Comparison of ENCODE assay signal across 14 cellular contexts in the genomic region with DNA sequence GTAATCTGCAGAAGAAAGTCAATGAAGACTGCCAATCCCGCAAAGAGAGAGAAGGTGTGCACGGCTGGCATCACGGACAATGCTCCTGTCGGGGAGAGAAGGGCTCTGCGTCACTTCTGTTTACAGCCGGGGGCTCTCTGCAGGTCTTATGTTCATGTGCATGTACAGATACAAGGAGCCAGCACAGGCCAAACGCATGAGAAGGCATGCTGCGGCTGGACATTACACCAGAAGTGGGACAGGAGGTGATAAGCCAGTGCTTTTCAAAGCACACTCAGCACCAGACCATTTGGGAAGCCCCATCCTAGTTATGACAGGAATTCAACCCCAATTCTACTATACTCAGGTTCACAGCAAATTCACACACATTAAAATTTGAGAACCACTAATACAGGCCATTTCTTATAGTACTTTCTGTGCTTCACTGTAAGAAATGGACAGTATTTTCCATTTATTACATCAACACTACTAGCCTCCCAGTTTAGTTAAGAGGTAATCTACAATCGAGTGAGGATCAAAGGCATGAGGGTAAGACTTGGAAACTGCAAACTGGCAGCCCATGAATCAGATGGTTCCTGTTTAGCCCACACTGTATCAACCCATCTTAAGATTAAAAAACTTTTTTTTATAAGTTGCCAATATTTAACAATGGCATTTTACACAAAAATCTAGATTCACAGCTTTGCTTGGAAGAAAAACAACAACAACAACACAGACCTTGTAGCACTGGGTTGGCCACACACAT. TPM values are rescaled to one million over a fixed set of nuclear protein-coding genes. Genes with fewer than 3 reads are reported as not detected.
DNase-seq lines count a peak whose midpoint lies in the region; ATAC-seq and TF ChIP-seq lines count a peak whose summit lies in the region.
"Had no signal": no experiment of that assay in that cellular context is flagged by ENCODE, and none has a peak within 500 bp of the region (broad histone marks: within the 10 kb centered on the region; RNA-seq: fewer than 3 reads in every experiment).

No MANE protein-coding gene starts in this region.

- H3K36me3 Mint-ChIP-seq in activated CD4-positive, alpha-beta memory T cell treated with anti-CD3 and anti-CD28 coated beads, Interleukin-2, amount 10 ng/mL, durations not matched to agents 7 days and 5 days (ENCODE audit: low read depth) = peaks cover 74% of the 10 kb centered on the region
- H3K36me3 Mint-ChIP-seq in endodermal cell (ENCODE audit: low read depth) = peaks cover 78% of the 10 kb centered on the region

- no peak for TF ChIP-seq EP300 in upper lobe of left lung (IDR thresholded peaks at IDR 0.05)

- peaks cover 0 to 45% (median 8%) of the 10 kb centered on the region in 12 donors for H3K4me1 ChIP-seq in heart left ventricle
- peaks cover 14% of the 10 kb centered on the region for H3K4me1 ChIP-seq in left ventricle myocardium inferior
- no peaks in the 10 kb centered on the region for H3K4me1 ChIP-seq in endodermal cell (ENCODE audit: control insufficient read depth, insufficient read depth, low read length)
- H3K4me1 ChIP-seq in upper lobe of left lung = peaks cover 0 to 21% (median 12%) of the 10 kb centered on the region in 4 donors
- H3K4me1 ChIP-seq: tibial artery had no signal

- POLR2A ChIA-PET in activated CD4-positive, alpha-beta memory T cell treated with anti-CD3 and anti-CD28 coated beads, Interleukin-2, amount 10 ng/mL, durations not matched to agents 7 days and 5 days (lab: Charles Lee) = interaction anchor here (0.9 to 3.6 kb wide), 10 partner anchors 10 to 485 kb away, joined by 3 to 24 read pairs (median 4); a partner anchor contains a TSS

- peak overlapping the region in 3 of 12 donors; percentile 0 to 89 (median 22) for H3K27ac ChIP-seq in heart left ventricle
- H3K27ac ChIP-seq in left ventricle myocardium inferior (replicated peaks) = no peak overlapping the region
- no peak overlapping the region for H3K27ac ChIP-seq in endodermal cell (ENCODE audit: low read depth, low read length)
- H3K27ac ChIP-seq in upper lobe of left lung = peak overlapping the region in 3 of 4 donors; percentile 10 to 50 (median 45)
- H3K27ac ChIP-seq: tibial artery had no signal

- H3K9ac ChIP-seq in endodermal cell (ENCODE audit: extremely low read depth, low read length, poor library complexity, severe bottlenecking) = no peak overlapping the region
- H3K9ac ChIP-seq: parathyroid adenoma had no signal

- intact Hi-C loops in heart left ventricle (cut with DNase I) = loop anchor here in 1 of 10 donors (5.0 kb wide), 1 partner anchor 64 kb away; no protein-coding TSS in a partner anchor
- intact Hi-C loops in left ventricle myocardium inferior (cut with micrococcal nuclease) = no loop called here

- H3K27me3 ChIP-seq in heart left ventricle (no peaks in the 10 kb centered on the region), left ventricle myocardium inferior (ENCODE audit: low read depth) (no peaks in the 10 kb centered on the region), endodermal cell (ENCODE audit: control insufficient read depth, insufficient read depth, low read length, poor library complexity, severe bottlenecking) (no peaks in the 10 kb centered on the region), upper lobe of left lung (no peaks in the 10 kb centered on the region)
- H3K27me3 ChIP-seq: tibial artery had no signal

- DNase-seq in heart left ventricle (no peak), left ventricle myocardium inferior (no peak), endodermal cell (no peak), upper lobe of left lung (no peak), NCI-H1930 (lab: John Stamatoyannopoulos, UW) (no peak), amygdala (lab: John Stamatoyannopoulos, UW) (no peak), cerebellar cortex (ENCODE audit: low spot score) (no peak)
- DNase-seq in activated CD4-positive, alpha-beta memory T cell treated with anti-CD3 and anti-CD28 coated beads, Interleukin-2, amount 10 ng/mL, durations not matched to agents 7 days and 5 days = no peak
- DNase-seq: activated CD4-positive, alpha-beta T cell treated with anti-CD3 and anti-CD28 coated beads for 48 hours; NCI-H446 treated with DMSO at 0.1 percent for 48 hours; PC-3; stimulated activated CD4-positive, alpha-beta T cell treated with anti-CD3 and anti-CD28 coated beads, Interleukin-12 subunit alpha, Interleukin-12 subunit beta, amount 100 ng/mL, for 4 hours; tibial artery had no signal

- H3K9me3 ChIP-seq in heart left ventricle (no peaks in the 10 kb centered on the region), left ventricle myocardium inferior (replicated peaks) (no peaks in the 10 kb centered on the region), endodermal cell (ENCODE audit: control insufficient read depth, low read length) (no peaks in the 10 kb centered on the region), upper lobe of left lung (no peaks in the 10 kb centered on the region)
- H3K9me3 ChIP-seq: tibial artery had no signal

- no peak for TF ChIP-seq CTCF in heart left ventricle (IDR thresholded peaks at IDR 0.05)
- TF ChIP-seq CTCF in left ventricle myocardium inferior (IDR thresholded peaks at IDR 0.05; ENCODE audit: borderline replicate concordance) = no peak
- no peak for TF ChIP-seq CTCF in endodermal cell (conservative IDR thresholded peaks at IDR 0.05)
- TF ChIP-seq CTCF in upper lobe of left lung (IDR thresholded peaks at IDR 0.05) = no peak

- peak overlapping the region; percentile 70 for H3K27ac Mint-ChIP-seq in activated CD4-positive, alpha-beta memory T cell treated with anti-CD3 and anti-CD28 coated beads, Interleukin-2, amount 10 ng/mL, durations not matched to agents 7 days and 5 days
- H3K27ac Mint-ChIP-seq in endodermal cell = peak overlapping the region; percentile 20

- H3K4me3 ChIP-seq in heart left ventricle = no peak overlapping the region
- no peak overlapping the region for H3K4me3 ChIP-seq in left ventricle myocardium inferior
- H3K4me3 ChIP-seq in endodermal cell (ENCODE audit: low read length) = no peak overlapping the region
- H3K4me3 ChIP-seq in upper lobe of left lung = no peak overlapping the region
- H3K4me3 ChIP-seq: tibial artery had no signal

- CTCF ChIA-PET in activated CD4-positive, alpha-beta memory T cell treated with anti-CD3 and anti-CD28 coated beads, Interleukin-2, amount 10 ng/mL, durations not matched to agents 7 days and 5 days (lab: Charles Lee) = interaction anchor here (0.6 to 2.7 kb wide), 10 partner anchors 18 to 162 kb away, joined by 3 to 10 read pairs (median 4); no protein-coding TSS in a partner anchor

- no peak for TF ChIP-seq POLR2A in heart left ventricle (IDR thresholded peaks at IDR 0.05)
- TF ChIP-seq POLR2A in upper lobe of left lung (IDR thresholded peaks at IDR 0.05) = no peak

- peak in 3 of 4 donors; percentile 33 to 57 (median 49) for ATAC-seq in heart left ventricle
- no peak for ATAC-seq in upper lobe of left lung (ENCODE audit: low FRiP score in 2 of 2)
- ATAC-seq: PC-3 had no signal

- H3K36me3 ChIP-seq in heart left ventricle (peaks cover 0 to 99% (median 92%) of the 10 kb centered on the region in 9 donors), left ventricle myocardium inferior (peaks cover 99% of the 10 kb centered on the region), endodermal cell (ENCODE audit: control insufficient read depth, insufficient read depth, low read length) (peaks cover 90% of the 10 kb centered on the region), upper lobe of left lung (peaks cover 77 to 98% (median 85%) of the 10 kb centered on the region in 4 donors)

- H3K4me3 Mint-ChIP-seq in activated CD4-positive, alpha-beta memory T cell treated with anti-CD3 and anti-CD28 coated beads, Interleukin-2, amount 10 ng/mL, durations not matched to agents 7 days and 5 days = peak overlapping the region; percentile 2
- H3K4me3 Mint-ChIP-seq in endodermal cell = no peak overlapping the region

- WGBS in heart left ventricle, 4 donors = 49 to 61% (median 58%) methylated on average over 9 of the region's 9 CpGs
- 94 to 95% methylated on average over 5 to 9 of the region's 9 CpGs for whole genome bisulfite sequencing in endodermal cell (ENCODE audit: insufficient coverage in 1 of 2, insufficient read length in 1 of 2), 2 experiments
- WGBS in upper lobe of left lung, 2 donors = 78 to 86% methylated on average over 7 to 9 of the region's 9 CpGs

- H3K27me3 Mint-ChIP-seq in activated CD4-positive, alpha-beta memory T cell treated with anti-CD3 and anti-CD28 coated beads, Interleukin-2, amount 10 ng/mL, durations not matched to agents 7 days and 5 days = no peaks in the 10 kb centered on the region
- H3K27me3 Mint-ChIP-seq in endodermal cell (ENCODE audit: insufficient read depth) = no peaks in the 10 kb centered on the region

- H3K4me1 Mint-ChIP-seq in activated CD4-positive, alpha-beta memory T cell treated with anti-CD3 and anti-CD28 coated beads, Interleukin-2, amount 10 ng/mL, durations not matched to agents 7 days and 5 days = peaks cover 44% of the 10 kb centered on the region
- no peaks in the 10 kb centered on the region for H3K4me1 Mint-ChIP-seq in endodermal cell

- H3K9me3 Mint-ChIP-seq in activated CD4-positive, alpha-beta memory T cell treated with anti-CD3 and anti-CD28 coated beads, Interleukin-2, amount 10 ng/mL, durations not matched to agents 7 days and 5 days = no peaks in the 10 kb centered on the region
- no peaks in the 10 kb centered on the region for H3K9me3 Mint-ChIP-seq in endodermal cell

RNA-seq across cellular contexts. Expression of a gene that starts 38.2 kb away (rescaled TPM):
- total RNA-seq in heart left ventricle = 10 to 100 TPM; 12.2 to 24.2 (median 17.3) TPM
- 10 to 100 TPM; 24.9 to 27.8 TPM for polyA plus RNA-seq in heart left ventricle
- 14.7 TPM for total RNA-seq in left ventricle myocardium inferior
- total RNA-seq in activated CD4-positive, alpha-beta memory T cell treated with anti-CD3 and anti-CD28 coated beads, Interleukin-2, amount 10 ng/mL, durations not matched to agents 7 days and 5 days = 10 to 100 TPM; 54.9 to 55.9 TPM
- 10 to 100 TPM; 18.3 to 19.1 TPM for total RNA-seq in endodermal cell
- polyA plus RNA-seq in endodermal cell (2013, experiment 1 of 2) = 21.9 TPM
- polyA plus RNA-seq in endodermal cell (2013, experiment 2 of 2) = 21.4 TPM
- 10 to 100 TPM; 23.3 to 45.1 (median 39.8) TPM for total RNA-seq in upper lobe of left lung

RNA-seq across cellular contexts. Expression of a gene that starts 44.8 kb away (rescaled TPM):
- total RNA-seq in heart left ventricle (10 to 100 TPM; 10.2 to 42.7 (median 16.8) TPM), left ventricle myocardium inferior (10.3 TPM), endodermal cell (10 to 100 TPM; 43.6 to 44.9 TPM), upper lobe of left lung (100 to 1,000 TPM; 117 to 437 (median 167) TPM)
- 10 to 100 TPM in 1 of 2 donors, 1 to 10 TPM in 1; 7.8 to 38.8 TPM for polyA plus RNA-seq in heart left ventricle
- 10 to 100 TPM; 39.8 to 44.8 TPM for total RNA-seq in activated CD4-positive, alpha-beta memory T cell treated with anti-CD3 and anti-CD28 coated beads, Interleukin-2, amount 10 ng/mL, durations not matched to agents 7 days and 5 days
- 38.5 TPM for polyA plus RNA-seq in endodermal cell (2013, experiment 1 of 2)
- 37.9 TPM for polyA plus RNA-seq in endodermal cell (2013, experiment 2 of 2)

Comparison
In these comparisons a context has a peak if more than half of its experiments do, and no peak if none do; other contexts are left out.
1. ATAC-seq: peak in heart left ventricle (3 of 4); none in upper lobe of left lung (0 of 2).
2. H3K27ac ChIP-seq: peak in upper lobe of left lung (3 of 4); none in left ventricle myocardium inferior (single experiment) and endodermal cell (single experiment).